27 cellular contexts compared by ENCODE assay signal in genomic region chr12:80776706-80777105, GRCh38. TPM values are rescaled to one million over a fixed set of nuclear protein-coding genes. Genes with fewer than 3 reads are reported as not detected.
DNase-seq lines count a peak whose midpoint lies in the region; ATAC-seq and TF ChIP-seq lines count a peak whose summit lies in the region.
"Had no signal": no experiment of that assay in that cellular context is flagged by ENCODE, and none has a peak within 500 bp of the region (broad histone marks: within the 10 kb centered on the region; RNA-seq: fewer than 3 reads in every experiment).

No MANE protein-coding gene starts in this region.

- no peak overlapping the region for H3K4me3 Mint-ChIP-seq in type B pancreatic cell
- H3K4me3 Mint-ChIP-seq: activated CD8-positive, alpha-beta T cell treated with anti-CD3 and anti-CD28 coated beads, Interleukin-2, amount 10 ng/mL, durations not matched to agents 7 days and 5 days; activated naive CD4-positive, alpha-beta T cell treated with anti-CD3 and anti-CD28 coated beads, Interleukin-2, amount 50 U/mL, for 24 hours; IgD-negative memory B cell; natural killer cell; T-helper 1 cell treated with Interleukin-12 subunit alpha and Interleukin-12 subunit beta and Interleukin-4 antibody, amounts not matched to agents 30 μg/mL and 1 μg/mL, for 36 hours had no signal

- H3K27me3 ChIP-seq in left ventricle myocardium inferior (ENCODE audit: low read depth) (no peaks in the 10 kb centered on the region), right cardiac atrium (ENCODE audit: control insufficient read depth, insufficient read depth) (no peaks in the 10 kb centered on the region), SK-N-SH (ENCODE audit: insufficient read depth) (no peaks in the 10 kb centered on the region)
- H3K27me3 ChIP-seq: BLaER1 had no signal

- H3K27ac Mint-ChIP-seq in type B pancreatic cell, result peak overlapping the region; percentile 49
- H3K27ac Mint-ChIP-seq: activated CD8-positive, alpha-beta T cell treated with anti-CD3 and anti-CD28 coated beads, Interleukin-2, amount 10 ng/mL, durations not matched to agents 7 days and 5 days; activated naive CD4-positive, alpha-beta T cell treated with anti-CD3 and anti-CD28 coated beads, Interleukin-2, amount 50 U/mL, for 24 hours; IgD-negative memory B cell; natural killer cell had no signal

- H3K9me2 ChIP-seq in SK-N-SH, result no peaks in the 10 kb centered on the region

- no peak overlapping the region for H3K4me2 ChIP-seq in SK-N-SH
- H3K4me2 ChIP-seq: BLaER1 had no signal

- TF ChIP-seq CTCF in left ventricle myocardium inferior (IDR thresholded peaks at IDR 0.05; ENCODE audit: borderline replicate concordance) (no peak), epithelial cell of esophagus (IDR thresholded peaks at IDR 0.05; ENCODE audit: insufficient read depth, low read depth, low read length, missing control alignments) (no peak), type B pancreatic cell (conservative IDR thresholded peaks at IDR 0.05) (no peak), SK-N-SH (IDR thresholded peaks at IDR 0.05) (no peak)

- H3K9me3 Mint-ChIP-seq in type B pancreatic cell, result peaks cover 17% of the 10 kb centered on the region

- TF ChIP-seq RAD21 in SK-N-SH (IDR thresholded peaks at IDR 0.05; ENCODE audit: low read length), result no peak

- H2AFZ ChIP-seq in SK-N-SH (ENCODE audit: low read depth), result no peak overlapping the region

- no peaks in the 10 kb centered on the region for H3K27me3 Mint-ChIP-seq in type B pancreatic cell
- H3K27me3 Mint-ChIP-seq: activated naive CD4-positive, alpha-beta T cell treated with anti-CD3 and anti-CD28 coated beads, Interleukin-2, amount 50 U/mL, for 24 hours; IgD-negative memory B cell had no signal

- POLR2A ChIA-PET in SK-N-SH (lab: Yijun Ruan, JAX), result no interaction called here

- DNase-seq in left ventricle myocardium inferior (no peak), right cardiac atrium (no peak), OCI-M1 (lab: John Stamatoyannopoulos, UW) (peak; percentile 79), epithelial cell of esophagus (ENCODE audit: low read depth) (peak; percentile 54), type B pancreatic cell (ENCODE audit: extremely low spot score, unreplicated experiment) (no peak), RKO (ENCODE audit: low spot score) (no peak), SK-N-SH (no peak)
- DNase-seq: activated CD8-positive, alpha-beta T cell treated with anti-CD3 and anti-CD28 coated beads, Interleukin-2, amount 10 ng/mL, durations not matched to agents 7 days and 5 days; activated T-cell treated with anti-CD3 and anti-CD28 coated beads, Interleukin-2, amount 50 U/mL, for 48 hours; cortex of kidney; foreskin melanocyte; GF-D8; kidney glomerular epithelial cell; natural killer cell; NCI-H187 treated with DMSO at 0.1 percent for 48 hours; NCI-H446 treated with DMSO at 0.1 percent for 48 hours; SHP77 treated with DMSO at 0.1 percent for 48 hours; small intestine; stimulated activated CD4-positive, alpha-beta T cell treated with anti-CD3 and anti-CD28 coated beads, Interleukin-4, amount 100 ng/mL, for 1 hour had no signal

- ATAC-seq in right cardiac atrium, result no peak
- ATAC-seq in GM21737 (IDR thresholded peaks at IDR 0.05; ENCODE audit: unreplicated experiment), result no peak
- ATAC-seq: activated CD8-positive, alpha-beta T cell treated with anti-CD3 and anti-CD28 coated beads, Interleukin-2, amount 10 ng/mL, durations not matched to agents 7 days and 5 days; natural killer cell had no signal

- H3K36me3 Mint-ChIP-seq in type B pancreatic cell, result peaks cover 14% of the 10 kb centered on the region
- H3K36me3 Mint-ChIP-seq: activated naive CD4-positive, alpha-beta T cell treated with anti-CD3 and anti-CD28 coated beads, Interleukin-2, amount 50 U/mL, for 24 hours; natural killer cell had no signal

- H4K20me1 ChIP-seq in SK-N-SH (ENCODE audit: insufficient read depth), result no peaks in the 10 kb centered on the region
- H4K20me1 ChIP-seq: BLaER1 had no signal

- no peaks in the 10 kb centered on the region for H3K79me2 ChIP-seq in SK-N-SH (ENCODE audit: insufficient read depth)

- H3K9ac ChIP-seq in SK-N-SH, result no peak overlapping the region
- H3K9ac ChIP-seq: BLaER1 had no signal

- TF ChIP-seq EP300 in SK-N-SH (IDR thresholded peaks at IDR 0.05; ENCODE audit: borderline replicate concordance in 1 of 2, low read depth in 1 of 2, low read length in 1 of 2), result no peak

- H3K36me3 ChIP-seq in left ventricle myocardium inferior (no peaks in the 10 kb centered on the region), SK-N-SH (replicated peaks in 1 of 2; ENCODE audit: control insufficient read depth in 1 of 2, insufficient read depth in 2 of 2, low read length in 1 of 2) (no peaks in the 10 kb centered on the region)
- H3K36me3 ChIP-seq: BLaER1 had no signal

- intact Hi-C loops in left ventricle myocardium inferior (cut with micrococcal nuclease) (no loop called here), right cardiac atrium (cut with DNase I) (no loop called here)

- H3K4me3 ChIP-seq in left ventricle myocardium inferior (no peak overlapping the region), right cardiac atrium (ENCODE audit: low read length) (no peak overlapping the region), epithelial cell of esophagus (ENCODE audit: low read length) (no peak overlapping the region), SK-N-SH (ENCODE audit: low read depth in 2 of 2, low read length in 1 of 2) (no peak overlapping the region)
- H3K4me3 ChIP-seq: BLaER1 had no signal

- CTCF ChIA-PET in SK-N-SH (lab: Yijun Ruan, JAX), result no interaction called here

- H3K4me1 Mint-ChIP-seq in type B pancreatic cell (ENCODE audit: unreplicated experiment), result peaks cover 8% of the 10 kb centered on the region
- H3K4me1 Mint-ChIP-seq: activated naive CD4-positive, alpha-beta T cell treated with anti-CD3 and anti-CD28 coated beads, Interleukin-2, amount 50 U/mL, for 24 hours; natural killer cell had no signal

- peaks cover 11% of the 10 kb centered on the region for H3F3A ChIP-seq in SK-N-SH (replicated peaks; ENCODE audit: insufficient read depth)

- H3K27ac ChIP-seq in left ventricle myocardium inferior (replicated peaks) (peak overlapping the region; percentile 70), right cardiac atrium (ENCODE audit: low read length) (no peak overlapping the region), SK-N-SH (ENCODE audit: low read depth in 2 of 2, low read length in 1 of 2) (no peak overlapping the region)

- H3K9me3 ChIP-seq in left ventricle myocardium inferior (replicated peaks) (peaks cover 18% of the 10 kb centered on the region), right cardiac atrium (ENCODE audit: control insufficient read depth, low read length) (no peaks in the 10 kb centered on the region), SK-N-SH (no peaks in the 10 kb centered on the region)

- H3K4me1 ChIP-seq in left ventricle myocardium inferior, result peaks cover 18% of the 10 kb centered on the region
- no peaks in the 10 kb centered on the region for H3K4me1 ChIP-seq in right cardiac atrium (ENCODE audit: control insufficient read depth, insufficient read depth, low read length)
- peaks cover 0 to 12% of the 10 kb centered on the region in 2 experiments; a peak in 2 of 4 replicates for H3K4me1 ChIP-seq in SK-N-SH (ENCODE audit: control insufficient read depth in 1 of 2, insufficient read depth in 2 of 2, low read depth in 1 of 2, low read length in 1 of 2)

- 87% methylated on average over 2 of the region's 2 CpGs for WGBS in right cardiac atrium
- 72% methylated on average over 2 of the region's 2 CpGs for WGBS in SK-N-SH (ENCODE audit: low lambda C conversion rate)

TF ChIP-seq in SK-N-SH, 30 proteins besides CTCF, POLR2A, EP300 and RAD21:
- TF ChIP-seq SMC3 (IDR thresholded peaks at IDR 0.05; ENCODE audit: low read depth, low read length) (no peak), POLR2AphosphoS5 (IDR thresholded peaks at IDR 0.05; ENCODE audit: low read depth, low read length) (no peak), FOXM1 (IDR thresholded peaks at IDR 0.05; ENCODE audit: low read depth) (no peak), PBX3 (IDR thresholded peaks at IDR 0.05) (no peak), FOXJ3 (CRISPR knock-in tag; IDR thresholded peaks at IDR 0.05) (no peak), CHD2 (IDR thresholded peaks at IDR 0.05; ENCODE audit: low read length, partially characterized antibody) (no peak)
- TF ChIP-seq, protein P1, sequence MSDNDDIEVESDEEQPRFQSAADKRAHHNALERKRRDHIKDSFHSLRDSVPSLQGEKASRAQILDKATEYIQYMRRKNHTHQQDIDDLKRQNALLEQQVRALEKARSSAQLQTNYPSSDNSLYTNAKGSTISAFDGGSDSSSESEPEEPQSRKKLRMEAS (IDR thresholded peaks at IDR 0.05; ENCODE audit: low read depth), result no peak
- TF ChIP-seq, protein P2, sequence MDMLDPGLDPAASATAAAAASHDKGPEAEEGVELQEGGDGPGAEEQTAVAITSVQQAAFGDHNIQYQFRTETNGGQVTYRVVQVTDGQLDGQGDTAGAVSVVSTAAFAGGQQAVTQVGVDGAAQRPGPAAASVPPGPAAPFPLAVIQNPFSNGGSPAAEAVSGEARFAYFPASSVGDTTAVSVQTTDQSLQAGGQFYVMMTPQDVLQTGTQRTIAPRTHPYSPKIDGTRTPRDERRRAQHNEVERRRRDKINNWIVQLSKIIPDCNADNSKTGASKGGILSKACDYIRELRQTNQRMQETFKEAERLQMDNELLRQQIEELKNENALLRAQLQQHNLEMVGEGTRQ (IDR thresholded peaks at IDR 0.05; ENCODE audit: borderline replicate concordance, low read depth, low read length), result no peak

RNA-seq across cellular contexts. Expression of gene MYF5, which starts 60.0 kb away (rescaled TPM):
- total RNA-seq in left ventricle myocardium inferior (not detected), right cardiac atrium (not detected), type B pancreatic cell (ENCODE audit: low replicate concordance) (not detected in 2 replicates)
- polyA plus RNA-seq in right cardiac atrium (not detected), SK-N-SH (2012; rRNA removed) (not detected in 2 replicates)
- polyA plus RNA-seq in SK-N-SH (2012; cell fraction: cytosol; rRNA removed), result not detected in 2 replicates
- not detected in 2 replicates for polyA plus RNA-seq in SK-N-SH (2012; cell fraction: nucleus; rRNA removed)
- total RNA-seq: activated CD8-positive, alpha-beta T cell treated with anti-CD3 and anti-CD28 coated beads, Interleukin-2, amount 10 ng/mL, durations not matched to agents 7 days and 5 days; endothelial cell of umbilical vein; natural killer cell; posterior vena cava had no signal
- polyA plus RNA-seq: endothelial cell of umbilical vein, IgD-negative memory B cell, small intestine, urinary bladder had no signal

Comparison
In these comparisons a context has a peak if more than half of its experiments do, and no peak if none do; other contexts are left out.
1. DNase-seq: peak in OCI-M1 (single experiment) and epithelial cell of esophagus (single experiment); none in left ventricle myocardium inferior (single experiment), right cardiac atrium (0 of 3), type B pancreatic cell (single experiment), RKO (single experiment) and SK-N-SH (single experiment).